ENCODE assay signal across 22 cellular contexts in genomic region chr3:151195818-151196217, GRCh38. TPM values are rescaled to one million over a fixed set of nuclear protein-coding genes. Genes with fewer than 3 reads are reported as not detected.
DNase-seq lines count a peak whose midpoint lies in the region; ATAC-seq and TF ChIP-seq lines count a peak whose summit lies in the region.
"Had no signal": no experiment of that assay in that cellular context is flagged by ENCODE, and none has a peak within 500 bp of the region (broad histone marks: within the 10 kb centered on the region; RNA-seq: fewer than 3 reads in every experiment).

No MANE protein-coding gene starts in this region.

- no peak for DNase-seq in activated CD8-positive, alpha-beta memory T cell treated with anti-CD3 and anti-CD28 coated beads, Interleukin-2, amount 10 ng/mL, durations not matched to agents 7 days and 5 days
- no peak for DNase-seq in activated CD8-positive, alpha-beta memory T cell treated with anti-CD3 and anti-CD28 coated beads, Interleukin-2, amount 50 U/mL, for 48 hours
- no peak for DNase-seq in CD8-positive, alpha-beta memory T cell
- DNase-seq in WTC11 (ENCODE audit: low spot score) (no peak), trophoblast cell (no peak), colonic mucosa (no peak), EL (no peak)
- no peak for DNase-seq in activated naive CD8-positive, alpha-beta T cell treated with anti-CD3 and anti-CD28 coated beads, Interleukin-2, amount 50 U/mL, for 24 hours
- DNase-seq: DMS79 treated with DMSO at 0.1 percent for 48 hours, HFFc6, NCI-H1417, NCI-H187, NCI-H2107, NCI-H2227 treated with DMSO at 0.1 percent for 48 hours, NCI-H510A treated with DMSO at 0.1 percent for 48 hours, NCI-H82, SHP77 had no signal

- POLR2A ChIA-PET in CD8-positive, alpha-beta memory T cell (lab: Charles Lee): no interaction called here
- POLR2A ChIA-PET in WTC11 (lab: Charles Lee): no interaction called here

- peaks cover 59% of the 10 kb centered on the region for H3K4me1 Mint-ChIP-seq in activated CD8-positive, alpha-beta memory T cell treated with anti-CD3 and anti-CD28 coated beads, Interleukin-2, amount 10 ng/mL, durations not matched to agents 7 days and 5 days
- peaks cover 33 to 57% (median 46%) of the 10 kb centered on the region in 3 donors for H3K4me1 Mint-ChIP-seq in CD8-positive, alpha-beta memory T cell
- H3K4me1 Mint-ChIP-seq in WTC11: no peaks in the 10 kb centered on the region
- H3K4me1 Mint-ChIP-seq in activated naive CD8-positive, alpha-beta T cell treated with anti-CD3 and anti-CD28 coated beads, Interleukin-2, amount 50 U/mL, for 24 hours: peaks cover 63% of the 10 kb centered on the region

- H2BK12ac ChIP-seq in trophoblast cell (ENCODE audit: low read length): no peak overlapping the region

- WGBS in trophoblast cell (ENCODE audit: extremely low coverage, insufficient coverage, insufficient read length): no CpG with 5 or more reads among the region's 1 CpG

- no peak overlapping the region for H3K23ac ChIP-seq in trophoblast cell (ENCODE audit: low read length)

- peaks cover 11% of the 10 kb centered on the region for H3K36me3 ChIP-seq in CD8-positive, alpha-beta memory T cell (ENCODE audit: insufficient read depth, low read length)
- H3K36me3 ChIP-seq in trophoblast cell (ENCODE audit: control insufficient read depth in 1 of 2, insufficient read depth in 2 of 2, low read length in 2 of 2): peaks cover 5 to 11% of the 10 kb centered on the region in 2 experiments
- no peaks in the 10 kb centered on the region for H3K36me3 ChIP-seq in colonic mucosa

- H3K9me3 Mint-ChIP-seq in activated CD8-positive, alpha-beta memory T cell treated with anti-CD3 and anti-CD28 coated beads, Interleukin-2, amount 10 ng/mL, durations not matched to agents 7 days and 5 days (ENCODE audit: low read depth): peaks cover 9% of the 10 kb centered on the region
- peaks cover 4 to 11% (median 8%) of the 10 kb centered on the region in 5 donors for H3K9me3 Mint-ChIP-seq in CD8-positive, alpha-beta memory T cell
- H3K9me3 Mint-ChIP-seq in WTC11: no peaks in the 10 kb centered on the region
- H3K9me3 Mint-ChIP-seq in activated naive CD8-positive, alpha-beta T cell treated with anti-CD3 and anti-CD28 coated beads, Interleukin-2, amount 50 U/mL, for 24 hours: peaks cover 22% of the 10 kb centered on the region
- H3K9me3 Mint-ChIP-seq: HFFc6 had no signal

- peaks cover 6% of the 10 kb centered on the region for H3K79me1 ChIP-seq in trophoblast cell (ENCODE audit: low read length)

- no peak overlapping the region for H3K14ac ChIP-seq in trophoblast cell (ENCODE audit: low read length)

- CTCF ChIA-PET in activated CD8-positive, alpha-beta memory T cell treated with anti-CD3 and anti-CD28 coated beads, Interleukin-2, amount 10 ng/mL, durations not matched to agents 7 days and 5 days (lab: Charles Lee): interaction anchor here (0.8 to 2.0 kb wide), 4 partner anchors 12 to 28 kb away, joined by 4 to 12 read pairs (median 6); no protein-coding TSS in a partner anchor
- CTCF ChIA-PET in CD8-positive, alpha-beta memory T cell (lab: Charles Lee): interaction anchor here (1.0 to 1.2 kb wide), 2 partner anchors 28 to 35 kb away, joined by 3 read pairs; no protein-coding TSS in a partner anchor
- CTCF ChIA-PET in WTC11 (lab: Charles Lee): interaction anchor here (0.9 kb wide), 1 partner anchor 28 kb away, joined by 3 read pairs; no protein-coding TSS in a partner anchor

- H3K27ac ChIP-seq in CD8-positive, alpha-beta memory T cell (ENCODE audit: low read depth, low read length): no peak overlapping the region
- H3K27ac ChIP-seq in trophoblast cell (ENCODE audit: low read depth, low read length) (no peak overlapping the region), colonic mucosa (no peak overlapping the region)
- H3K27ac ChIP-seq: BLaER1, KMS-11 had no signal

- no peak overlapping the region for H4K91ac ChIP-seq in trophoblast cell (ENCODE audit: low read depth, low read length)

- no peak overlapping the region for H3K18ac ChIP-seq in trophoblast cell (ENCODE audit: low read length)

- H2BK5ac ChIP-seq in trophoblast cell (ENCODE audit: low read depth, low read length, poor library complexity): no peak overlapping the region

- no peak overlapping the region for H2AFZ ChIP-seq in trophoblast cell (ENCODE audit: insufficient read depth, low read length, poor library complexity)

- no peak overlapping the region for H4K8ac ChIP-seq in trophoblast cell (ENCODE audit: low read depth, low read length)

- H3K4ac ChIP-seq in trophoblast cell (ENCODE audit: low read depth, low read length): no peak overlapping the region

- H3K9me3 ChIP-seq in CD8-positive, alpha-beta memory T cell (ENCODE audit: low read length): no peaks in the 10 kb centered on the region
- H3K9me3 ChIP-seq in trophoblast cell (ENCODE audit: insufficient read depth, low read depth, low read length) (no peaks in the 10 kb centered on the region), colonic mucosa (no peaks in the 10 kb centered on the region)
- H3K9me3 ChIP-seq: BLaER1 had no signal

- H3K4me3 ChIP-seq in CD8-positive, alpha-beta memory T cell (ENCODE audit: low read length): no peak overlapping the region
- H3K4me3 ChIP-seq in trophoblast cell (ENCODE audit: low read depth, low read length) (no peak overlapping the region), colonic mucosa (no peak overlapping the region)
- H3K4me3 ChIP-seq: BLaER1 had no signal

- no peak overlapping the region for H2BK120ac ChIP-seq in trophoblast cell (ENCODE audit: insufficient read depth, low read length, poor library complexity)

- H3K27me3 ChIP-seq in CD8-positive, alpha-beta memory T cell (ENCODE audit: insufficient read depth, low read length, poor library complexity, severe bottlenecking): no peaks in the 10 kb centered on the region
- H3K27me3 ChIP-seq in trophoblast cell (ENCODE audit: insufficient read depth, low read length) (no peaks in the 10 kb centered on the region), colonic mucosa (no peaks in the 10 kb centered on the region)
- H3K27me3 ChIP-seq: BLaER1 had no signal

- ATAC-seq in activated CD8-positive, alpha-beta memory T cell treated with anti-CD3 and anti-CD28 coated beads, Interleukin-2, amount 10 ng/mL, durations not matched to agents 7 days and 5 days: no peak
- ATAC-seq in WTC11: no peak
- no peak for ATAC-seq in activated naive CD8-positive, alpha-beta T cell treated with anti-CD3 and anti-CD28 coated beads, Interleukin-2, amount 50 U/mL, for 24 hours

- H3K27ac Mint-ChIP-seq in activated CD8-positive, alpha-beta memory T cell treated with anti-CD3 and anti-CD28 coated beads, Interleukin-2, amount 10 ng/mL, durations not matched to agents 7 days and 5 days: peak overlapping the region; percentile 10
- H3K27ac Mint-ChIP-seq in CD8-positive, alpha-beta memory T cell: peak overlapping the region in 7 of 8 donors; percentile 6 to 61 (median 54)
- peak overlapping the region; percentile 15; the same call in 1 of the 2 replicates for H3K27ac Mint-ChIP-seq in WTC11
- H3K27ac Mint-ChIP-seq in activated naive CD8-positive, alpha-beta T cell treated with anti-CD3 and anti-CD28 coated beads, Interleukin-2, amount 50 U/mL, for 24 hours: peak overlapping the region; percentile 40
- H3K27ac Mint-ChIP-seq: HFFc6 had no signal

- no peaks in the 10 kb centered on the region for H3K79me2 ChIP-seq in trophoblast cell (ENCODE audit: control insufficient read depth, insufficient read depth, low read length, poor library complexity)

- H3K4me2 ChIP-seq in trophoblast cell (ENCODE audit: low read length): no peak overlapping the region
- H3K4me2 ChIP-seq: BLaER1, KMS-11 had no signal

- no peak overlapping the region for H3K4me3 Mint-ChIP-seq in activated CD8-positive, alpha-beta memory T cell treated with anti-CD3 and anti-CD28 coated beads, Interleukin-2, amount 10 ng/mL, durations not matched to agents 7 days and 5 days
- H3K4me3 Mint-ChIP-seq in CD8-positive, alpha-beta memory T cell: peak overlapping the region in 1 of 7 donors; percentile 22
- H3K4me3 Mint-ChIP-seq in WTC11: no peak overlapping the region
- no peak overlapping the region for H3K4me3 Mint-ChIP-seq in activated naive CD8-positive, alpha-beta T cell treated with anti-CD3 and anti-CD28 coated beads, Interleukin-2, amount 50 U/mL, for 24 hours
- H3K4me3 Mint-ChIP-seq: HFFc6 had no signal

- no peak for TF ChIP-seq CTCF in WTC11 (IDR thresholded peaks at IDR 0.05)
- no peak for TF ChIP-seq CTCF in colonic mucosa (IDR thresholded peaks at IDR 0.05)

- intact Hi-C loops in colonic mucosa (cut with DNase I): no loop called here

- H3K36me3 Mint-ChIP-seq in activated CD8-positive, alpha-beta memory T cell treated with anti-CD3 and anti-CD28 coated beads, Interleukin-2, amount 10 ng/mL, durations not matched to agents 7 days and 5 days: peaks cover 77% of the 10 kb centered on the region
- H3K36me3 Mint-ChIP-seq in CD8-positive, alpha-beta memory T cell: peaks cover 15 to 47% (median 39%) of the 10 kb centered on the region in 3 donors
- peaks cover 14% of the 10 kb centered on the region for H3K36me3 Mint-ChIP-seq in WTC11
- peaks cover 55% of the 10 kb centered on the region for H3K36me3 Mint-ChIP-seq in activated naive CD8-positive, alpha-beta T cell treated with anti-CD3 and anti-CD28 coated beads, Interleukin-2, amount 50 U/mL, for 24 hours (ENCODE audit: low read depth)

- H3K9ac ChIP-seq in trophoblast cell (ENCODE audit: low read length) (no peak overlapping the region), colonic mucosa (ENCODE audit: low read depth in 2 of 2, low read length in 2 of 2) (no peak overlapping the region)
- H3K9ac ChIP-seq: BLaER1, KMS-11 had no signal

- no peaks in the 10 kb centered on the region for H3K27me3 Mint-ChIP-seq in activated CD8-positive, alpha-beta memory T cell treated with anti-CD3 and anti-CD28 coated beads, Interleukin-2, amount 10 ng/mL, durations not matched to agents 7 days and 5 days
- H3K27me3 Mint-ChIP-seq in CD8-positive, alpha-beta memory T cell: no peaks in the 10 kb centered on the region
- H3K27me3 Mint-ChIP-seq in WTC11 (ENCODE audit: low read depth): no peaks in the 10 kb centered on the region
- H3K27me3 Mint-ChIP-seq in activated naive CD8-positive, alpha-beta T cell treated with anti-CD3 and anti-CD28 coated beads, Interleukin-2, amount 50 U/mL, for 24 hours: no peaks in the 10 kb centered on the region

- H2AK5ac ChIP-seq in trophoblast cell (ENCODE audit: low read length): no peak overlapping the region

- peaks cover 26% of the 10 kb centered on the region for H3K4me1 ChIP-seq in CD8-positive, alpha-beta memory T cell (ENCODE audit: insufficient read depth, low read length)
- H3K4me1 ChIP-seq in trophoblast cell (ENCODE audit: control insufficient read depth in 1 of 2, insufficient read depth in 2 of 2, low read length in 2 of 2) (peaks cover 3% of the 10 kb centered on the region in 2 experiments), colonic mucosa (no peaks in the 10 kb centered on the region)
- H3K4me1 ChIP-seq: BLaER1 had no signal

- H4K12ac ChIP-seq in trophoblast cell (ENCODE audit: low read depth, low read length): no peak overlapping the region

RNA-seq across cellular contexts. Expression of gene GPR171, which starts 7.2 kb away (rescaled TPM):
- total RNA-seq in activated CD8-positive, alpha-beta memory T cell treated with anti-CD3 and anti-CD28 coated beads, Interleukin-2, amount 10 ng/mL, durations not matched to agents 7 days and 5 days: 100 to 1,000 TPM; 153 to 218 TPM
- total RNA-seq in CD8-positive, alpha-beta memory T cell: 100 to 1,000 TPM; 179 to 188 TPM
- 264 TPM for polyA plus RNA-seq in CD8-positive, alpha-beta memory T cell
- total RNA-seq in WTC11 (2021) (0.17 to 0.32 TPM in 2 of 3 replicates, not detected in the other), colonic mucosa (under 1 TPM; 0.40 to 0.53 TPM)
- polyA plus RNA-seq in trophoblast cell (2013): 0.04 TPM in 1 of 2 replicates, not detected in the other
- total RNA-seq: A673, G401, HFFc6, RPMI7951 had no signal

Comparison
In these comparisons a context has a peak if more than half of its experiments do, and no peak if none do; other contexts are left out.
1. RNA of gene GPR171, which starts 7.2 kb away (total RNA-seq): 153 to 218 TPM in activated CD8-positive, alpha-beta memory T cell treated with anti-CD3 and anti-CD28 coated beads, Interleukin-2, amount 10 ng/mL, durations not matched to agents 7 days and 5 days and 179 to 188 TPM in CD8-positive, alpha-beta memory T cell; 0.40 to 0.53 TPM in colonic mucosa and 0.17 to 0.32 TPM in WTC11; every median in the first group is over 100 times any median in the second.
2. Peak in every context shown above with its lines, with median percentiles within 50 percentile points of each other: H3K27ac Mint-ChIP-seq.